22 cellular contexts compared by ENCODE assay signal in the genomic region with DNA sequence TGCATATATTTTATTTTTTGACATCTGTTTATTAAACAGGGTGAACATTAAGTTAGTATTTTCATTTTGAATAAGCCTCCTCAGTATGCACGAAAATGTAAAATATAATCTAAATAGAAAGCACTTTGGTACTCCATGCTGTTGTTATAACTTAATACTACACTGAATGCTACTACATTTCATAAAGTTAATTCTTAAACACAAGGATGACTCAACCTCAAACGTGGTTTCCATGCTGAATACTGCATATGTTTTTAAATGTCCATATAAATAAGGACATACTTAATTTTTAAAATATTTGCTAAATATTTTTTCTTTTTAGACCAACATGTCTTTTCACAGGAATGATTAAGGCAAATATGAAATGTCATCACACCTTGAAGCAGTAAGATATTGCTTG.
A peak's percentile ranks its signal among the peaks of the same experiment; 100 is the strongest.
DNase-seq lines count a peak whose midpoint lies in the region; FAIRE-seq and TF ChIP-seq lines count a peak whose summit lies in the region.
"Had no signal": no experiment of that assay in that cellular context is flagged by ENCODE, and none has a peak within 500 bp of the region (broad histone marks: within the 10 kb centered on the region; RNA-seq: fewer than 3 reads in every experiment).

No MANE protein-coding gene starts in this region.

- TF ChIP-seq CTCF in endothelial cell of umbilical vein (IDR thresholded peaks at IDR 0.05; ENCODE audit: extremely low read depth in 1 of 2, insufficient read depth in 1 of 2, low read depth in 1 of 2, low read length in 2 of 2) (no peak), esophagus muscularis mucosa (IDR thresholded peaks at IDR 0.05) (no peak)

- H3K4me3 Mint-ChIP-seq in activated CD4-positive, alpha-beta T cell treated with anti-CD3 and anti-CD28 coated beads, Interleukin-2, amount 10 ng/mL, durations not matched to agents 24 days and 14 days = no peak overlapping the region
- H3K4me3 Mint-ChIP-seq: CD4-positive, alpha-beta memory T cell had no signal

- no peaks in the 10 kb centered on the region for H3K27me3 Mint-ChIP-seq in activated CD4-positive, alpha-beta T cell treated with anti-CD3 and anti-CD28 coated beads, Interleukin-2, amount 10 ng/mL, durations not matched to agents 24 days and 14 days
- H3K27me3 Mint-ChIP-seq: CD4-positive, alpha-beta memory T cell had no signal

- 30% methylated on average over 2 of the region's 2 CpGs for WGBS in esophagus muscularis mucosa

- no peaks in the 10 kb centered on the region for H3K79me2 ChIP-seq in endothelial cell of umbilical vein (ENCODE audit: control insufficient read depth, insufficient read depth, low read length)

- intact Hi-C loops in endothelial cell of umbilical vein (cut with micrococcal nuclease) (no loop called here), esophagus muscularis mucosa (cut with DNase I) (no loop called here)
- intact Hi-C loops in activated CD4-positive, alpha-beta T cell treated with anti-CD3 and anti-CD28 coated beads, Interleukin-2, amount 10 ng/mL, durations not matched to agents 24 days and 14 days (cut with micrococcal nuclease) = no loop called here

- H3K27me3 ChIP-seq in SJSA1 (replicated peaks) (no peaks in the 10 kb centered on the region), endothelial cell of umbilical vein (ENCODE audit: control insufficient read depth in 2 of 2, insufficient read depth in 2 of 2, low read length in 2 of 2) (no peaks in the 10 kb centered on the region), esophagus muscularis mucosa (no peaks in the 10 kb centered on the region)
- H3K27me3 ChIP-seq: BE2C had no signal

- H3K36me3 ChIP-seq in SJSA1 (peaks cover 84% of the 10 kb centered on the region), endothelial cell of umbilical vein (ENCODE audit: control insufficient read depth in 2 of 2, extremely low read depth in 1 of 2, insufficient read depth in 2 of 2, low read length in 2 of 2) (peaks cover 6 to 11% of the 10 kb centered on the region in 2 experiments), esophagus muscularis mucosa (peaks cover 27 to 94% (median 76%) of the 10 kb centered on the region in 4 donors)

- dilution Hi-C loops in endothelial cell of umbilical vein (cut with MboI; ENCODE audit: extremely low pct_ligation_motif_present, low sequenced_read_pairs) = no loop called here

- no peak overlapping the region for H3K9ac ChIP-seq in endothelial cell of umbilical vein (replicated peaks; ENCODE audit: extremely low read depth, insufficient read depth, low read length)

- no peak overlapping the region for H3K27ac Mint-ChIP-seq in activated CD4-positive, alpha-beta T cell treated with anti-CD3 and anti-CD28 coated beads, Interleukin-2, amount 10 ng/mL, durations not matched to agents 24 days and 14 days

- peaks cover 62% of the 10 kb centered on the region for H3K36me3 Mint-ChIP-seq in activated CD4-positive, alpha-beta T cell treated with anti-CD3 and anti-CD28 coated beads, Interleukin-2, amount 10 ng/mL, durations not matched to agents 24 days and 14 days (ENCODE audit: low read depth)

- H3K4me3 ChIP-seq in SJSA1 (no peak overlapping the region), endothelial cell of umbilical vein (replicated peaks in 1 of 3; ENCODE audit: insufficient read depth in 1 of 3, low read depth in 1 of 3, low read length in 3 of 3) (no peak overlapping the region), esophagus muscularis mucosa (no peak overlapping the region)

- FAIRE-seq in endothelial cell of umbilical vein (lab: Jason Lieb, UNC) = no peak
- FAIRE-seq: HepG2 had no signal

- H3K4me2 ChIP-seq in endothelial cell of umbilical vein (ENCODE audit: insufficient read depth, low read length) = no peak overlapping the region

- no peak overlapping the region for H2AFZ ChIP-seq in endothelial cell of umbilical vein (ENCODE audit: low read depth, low read length)

- H3K9me1 ChIP-seq in endothelial cell of umbilical vein (replicated peaks; ENCODE audit: control insufficient read depth, extremely low read depth, insufficient read depth, low read length) = no peaks in the 10 kb centered on the region

- peak overlapping the region; percentile 48 for H3K27ac ChIP-seq in SJSA1
- no peak overlapping the region for H3K27ac ChIP-seq in endothelial cell of umbilical vein (ENCODE audit: insufficient read depth, low read depth, low read length)
- H3K27ac ChIP-seq in esophagus muscularis mucosa (replicated peaks in 1 of 4) = no peak overlapping the region

- H3K9me3 Mint-ChIP-seq in activated CD4-positive, alpha-beta T cell treated with anti-CD3 and anti-CD28 coated beads, Interleukin-2, amount 10 ng/mL, durations not matched to agents 24 days and 14 days = peaks cover 8% of the 10 kb centered on the region
- H3K9me3 Mint-ChIP-seq: CD4-positive, alpha-beta memory T cell had no signal

- TF ChIP-seq EP300 in esophagus muscularis mucosa (IDR thresholded peaks at IDR 0.05) = no peak

- H3K9me3 ChIP-seq in SJSA1 (replicated peaks) (no peaks in the 10 kb centered on the region), endothelial cell of umbilical vein (replicated peaks; ENCODE audit: control insufficient read depth, insufficient read depth, low read length) (no peaks in the 10 kb centered on the region), esophagus muscularis mucosa (no peaks in the 10 kb centered on the region)
- H3K9me3 ChIP-seq: BE2C had no signal

- H4K20me1 ChIP-seq in endothelial cell of umbilical vein (replicated peaks; ENCODE audit: control insufficient read depth, extremely low read depth, insufficient read depth, low read length) = no peaks in the 10 kb centered on the region

- peaks cover 21% of the 10 kb centered on the region for H3K4me1 Mint-ChIP-seq in activated CD4-positive, alpha-beta T cell treated with anti-CD3 and anti-CD28 coated beads, Interleukin-2, amount 10 ng/mL, durations not matched to agents 24 days and 14 days

- CTCF ChIA-PET in endothelial cell of umbilical vein (lab: Charles Lee) = interaction anchor here (3.9 kb wide), 1 partner anchor 146 kb away, joined by 19 read pairs; no protein-coding TSS in a partner anchor

- TF ChIP-seq POLR2A in endothelial cell of umbilical vein (IDR thresholded peaks at IDR 0.05; ENCODE audit: low read depth, low read length) (no peak), esophagus muscularis mucosa (IDR thresholded peaks at IDR 0.05; ENCODE audit: low read depth) (no peak)

- DNase-seq in ELR (ENCODE audit: low read depth) (peak; percentile 40), SJSA1 (ENCODE audit: low read depth in 1 of 2, low spot score in 2 of 2) (no peak), endothelial cell of umbilical vein (ENCODE audit: low read depth, low spot score) (no peak), renal cortical epithelial cell (ENCODE audit: low read depth) (peak; percentile 70), NCI-H2107 treated with DMSO at 0.1 percent for 48 hours (lab: John Stamatoyannopoulos, UW; ENCODE audit: unreplicated experiment) (no peak), esophagus muscularis mucosa (ENCODE audit: extremely low spot score) (no peak)
- no peak for DNase-seq in activated CD4-positive, alpha-beta T cell treated with anti-CD3 and anti-CD28 coated beads for 4 hours
- no peak for DNase-seq in activated CD4-positive, alpha-beta T cell treated with anti-CD3 and anti-CD28 coated beads, Interleukin-2, amount 10 ng/mL, durations not matched to agents 24 days and 14 days
- DNase-seq: BE2C; Calu3; CD4-positive, alpha-beta memory T cell; KG1; NCI-H1417; NCI-H187; NCI-H2107; NCI-H2227 treated with DMSO at 0.1 percent for 48 hours; NCI-H510A treated with DMSO at 0.1 percent for 48 hours; NCI-H82; OCI-M1; RPMI8226; SHP77 treated with DMSO at 0.1 percent for 48 hours had no signal

- H3K4me1 ChIP-seq in SJSA1 (replicated peaks) = peaks cover 38% of the 10 kb centered on the region
- peaks cover 21% of the 10 kb centered on the region for H3K4me1 ChIP-seq in endothelial cell of umbilical vein (ENCODE audit: control insufficient read depth, extremely low read depth, insufficient read depth, low read length)
- peaks cover 0 to 17% (median 2%) of the 10 kb centered on the region in 4 donors for H3K4me1 ChIP-seq in esophagus muscularis mucosa
- H3K4me1 ChIP-seq: BE2C had no signal

- POLR2A ChIA-PET in endothelial cell of umbilical vein (lab: Charles Lee) = no interaction called here

- no TSS peak for BruUV-seq in endothelial cell of umbilical vein (replicated peaks; lab: Mats Ljungman, UMichigan)

TF ChIP-seq in endothelial cell of umbilical vein, 7 proteins besides CTCF, POLR2A, EP300 and RAD21:
- TF ChIP-seq FOS (IDR thresholded peaks at IDR 0.05; ENCODE audit: borderline replicate concordance, insufficient read depth, low read length) = peak; percentile 18
- TF ChIP-seq, protein P1, sequence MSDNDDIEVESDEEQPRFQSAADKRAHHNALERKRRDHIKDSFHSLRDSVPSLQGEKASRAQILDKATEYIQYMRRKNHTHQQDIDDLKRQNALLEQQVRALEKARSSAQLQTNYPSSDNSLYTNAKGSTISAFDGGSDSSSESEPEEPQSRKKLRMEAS (IDR thresholded peaks at IDR 0.05; ENCODE audit: insufficient read depth, insufficient read length) = no peak

Comparison
In these comparisons a context has a peak if more than half of its experiments do, and no peak if none do; other contexts are left out.
1. DNase-seq: peak in ELR (single experiment) and renal cortical epithelial cell (single experiment); none in SJSA1 (0 of 2), endothelial cell of umbilical vein (single experiment), NCI-H2107 treated with DMSO at 0.1 percent for 48 hours (single experiment), activated CD4-positive, alpha-beta T cell treated with anti-CD3 and anti-CD28 coated beads for 4 hours (0 of 2), activated CD4-positive, alpha-beta T cell treated with anti-CD3 and anti-CD28 coated beads, Interleukin-2, amount 10 ng/mL, durations not matched to agents 24 days and 14 days (single experiment) and esophagus muscularis mucosa (single experiment).